Comparison of ENCODE assay signal across 8 cellular contexts in the genomic region with DNA sequence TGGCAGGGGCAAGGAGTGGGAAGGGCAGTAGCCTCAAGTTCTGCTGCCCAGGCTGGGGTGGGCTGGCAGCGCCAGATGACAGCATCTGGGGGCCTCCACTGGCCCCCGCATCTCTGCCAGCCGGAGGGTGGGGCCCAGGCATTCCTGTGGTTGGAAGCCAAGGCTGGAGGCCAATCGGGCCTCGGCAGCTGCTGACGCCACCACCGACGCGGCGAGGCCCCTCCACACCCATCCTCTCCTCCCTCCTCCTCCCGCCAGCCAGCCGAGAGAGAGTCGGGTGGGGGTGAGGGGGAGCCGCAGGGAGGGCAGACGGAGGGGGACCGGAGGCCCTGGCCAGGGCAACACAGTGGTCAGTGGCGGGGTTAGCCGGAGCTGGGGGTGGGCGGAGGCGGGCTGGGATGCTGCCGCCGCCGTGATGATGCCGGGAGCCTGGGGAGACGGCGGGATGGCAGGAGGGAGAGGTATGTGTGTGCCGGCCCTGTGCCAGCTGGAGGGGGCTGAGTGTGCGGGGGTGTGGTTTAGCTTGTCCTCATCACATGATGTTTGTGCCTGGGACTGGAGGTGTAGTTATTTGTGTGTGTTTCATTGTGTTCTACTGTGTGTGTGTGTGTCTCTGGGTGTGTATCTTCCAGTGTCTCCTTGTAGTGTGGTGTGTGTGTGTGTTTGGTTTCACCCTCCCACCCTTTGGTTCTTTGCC. TPM values are rescaled to one million over a fixed set of nuclear protein-coding genes. Genes with fewer than 3 reads are reported as not detected.
DNase-seq lines count a peak whose midpoint lies in the region; ATAC-seq and TF ChIP-seq lines count a peak whose summit lies in the region.

No MANE protein-coding gene starts in this region.

- H3K4me1 Mint-ChIP-seq in H9: peaks cover 9 to 14% of the 10 kb centered on the region in 2 experiments

- H3K9me3 ChIP-seq in H9 (ENCODE audit: control insufficient read depth, low read depth, low read length): no peaks in the 10 kb centered on the region

- no peaks in the 10 kb centered on the region for H3K23me2 ChIP-seq in H9 (ENCODE audit: insufficient read length, low read depth, low read length, poor library complexity, severe bottlenecking)

- no peak overlapping the region for H2BK120ac ChIP-seq in H9 (ENCODE audit: low read depth, low read length, poor library complexity, severe bottlenecking)

- H3K9me3 Mint-ChIP-seq in H9: no peaks in the 10 kb centered on the region; a peak in 1 of 5 replicates

- H3T11ph ChIP-seq in H9 (ENCODE audit: low read length): no peak overlapping the region

- WGBS in H9 (ENCODE audit: extremely low coverage, insufficient read length, low lambda C conversion rate): no CpG with 5 or more reads among the region's 28 CpGs

- no peak overlapping the region for H3K18ac ChIP-seq in H9 (ENCODE audit: insufficient read length, low read depth, low read length)

- no peaks in the 10 kb centered on the region for H3K27me3 ChIP-seq in H9 (ENCODE audit: insufficient read depth, low read length)

- H2AK5ac ChIP-seq in H9 (ENCODE audit: insufficient read length, low read length): no peak overlapping the region

- H3K79me2 ChIP-seq in H9 (ENCODE audit: insufficient read depth, low read length): peaks cover 3% of the 10 kb centered on the region; the same call in 1 of the 2 replicates

- no peak overlapping the region for H3K4ac ChIP-seq in H9 (ENCODE audit: low read depth, low read length)

- no peak overlapping the region for H3K23ac ChIP-seq in H9 (ENCODE audit: insufficient read length, low read depth, low read length)

- no peak for DNase-seq in H9
- DNase-seq in glomerular visceral epithelial cell (ENCODE audit: extremely low spot score): peak; percentile 91
- peak; percentile 96 for DNase-seq in posterior vena cava (ENCODE audit: low spot score)
- no peak for DNase-seq in UCSD-AML1 (lab: John Stamatoyannopoulos, UW; ENCODE audit: unreplicated experiment)

- H3K4me2 ChIP-seq in H9 (ENCODE audit: insufficient read depth, insufficient read length, low read length): no peak overlapping the region

- H4K8ac ChIP-seq in H9 (replicated peaks; ENCODE audit: insufficient read length, low read depth, low read length): no peak overlapping the region

- H4K5ac ChIP-seq in H9 (ENCODE audit: insufficient read length, low read depth, low read length): no peak overlapping the region

- no peaks in the 10 kb centered on the region for H3K4me1 ChIP-seq in H9 (ENCODE audit: insufficient read depth, low read length)

- no peak overlapping the region for H4K91ac ChIP-seq in H9 (ENCODE audit: insufficient read length, low read depth, low read length)

- ATAC-seq in HG03025 (IDR thresholded peaks at IDR 0.05; ENCODE audit: low FRiP score, unreplicated experiment): no peak
- no peak for ATAC-seq in GM21737 (IDR thresholded peaks at IDR 0.05; ENCODE audit: unreplicated experiment)
- ATAC-seq in GM21576 (IDR thresholded peaks at IDR 0.05; ENCODE audit: unreplicated experiment): no peak

- peak overlapping the region; percentile 79 to 95 (median 86); a peak in 6 of 7 replicates for H3K27ac Mint-ChIP-seq in H9

- no peak overlapping the region for H3K9ac ChIP-seq in H9 (ENCODE audit: extremely low read depth, insufficient read length, low read length)

- H3K79me1 ChIP-seq in H9 (ENCODE audit: insufficient read depth, low read depth, low read length, poor library complexity, severe bottlenecking): no peaks in the 10 kb centered on the region

- H2BK12ac ChIP-seq in H9 (ENCODE audit: insufficient read length, low read depth, low read length): no peak overlapping the region

- no peak overlapping the region; the same call in 1 of the 2 replicates for H3K14ac ChIP-seq in H9 (ENCODE audit: insufficient read depth, low read length)

- peaks cover 8% of the 10 kb centered on the region for H4K20me1 ChIP-seq in H9 (ENCODE audit: control insufficient read depth, insufficient read depth, insufficient read length)

- no peaks in the 10 kb centered on the region; the same call in 1 of the 2 replicates for H3K27me3 Mint-ChIP-seq in H9 (ENCODE audit: low read depth)

- H2AFZ ChIP-seq in H9 (ENCODE audit: low read length): no peak overlapping the region

- peaks cover 31 to 68% (median 34%) of the 10 kb centered on the region in 3 experiments; a peak in 6 of 7 replicates for H3K36me3 Mint-ChIP-seq in H9 (ENCODE audit: insufficient read depth in 1 of 3, low read depth in 3 of 3)

- H3K27ac ChIP-seq in H9 (ENCODE audit: insufficient read length, low read depth, low read length) (no peak overlapping the region), VCaP (peak overlapping the region; percentile 34; the same call in 1 of the 2 replicates)

- intact Hi-C loops in posterior vena cava (cut with DNase I): no loop called here

- no peak for TF ChIP-seq CTCF in H9 (conservative IDR thresholded peaks at IDR 0.05)
- TF ChIP-seq CTCF in VCaP (conservative IDR thresholded peaks at IDR 0.05): no peak

- no peak overlapping the region for H2BK15ac ChIP-seq in H9 (ENCODE audit: low read depth, low read length)

- H2BK5ac ChIP-seq in H9 (ENCODE audit: insufficient read length, low read length): no peak overlapping the region

- H3K56ac ChIP-seq in H9 (ENCODE audit: insufficient read length, low read depth, low read length): no peak overlapping the region

- peak overlapping the region in 1 of 2 experiments; percentile 69; a peak in 2 of 5 replicates for H3K4me3 Mint-ChIP-seq in H9

- H2BK20ac ChIP-seq in H9 (ENCODE audit: low read depth, low read length, poor library complexity, severe bottlenecking): no peak overlapping the region

RNA-seq across cellular contexts. Expression of gene ARHGAP23, which starts 36.6 kb away (rescaled TPM):
- 96.3 and 97.9 TPM in 2 replicates for total RNA-seq in H9 (2021)
- total RNA-seq in posterior vena cava: 10 to 100 TPM; 72.9 to 90.4 TPM

Comparison
In these comparisons a context has a peak if more than half of its experiments do, and no peak if none do; other contexts are left out.
1. DNase-seq: peak in glomerular visceral epithelial cell (single experiment) and posterior vena cava (single experiment); none in H9 (single experiment) and UCSD-AML1 (single experiment).